1 cellular context compared by ENCODE assay signal in genomic region chr6:36120979-36121706, GRCh38.
TF ChIP-seq lines count a peak whose summit lies in the region.

No MANE protein-coding gene starts in this region.

TF ChIP-seq in A549, 52 proteins besides CTCF, POLR2A, EP300 and RAD21 (continued from another document):
- no peak for TF ChIP-seq CEBPB (IDR thresholded peaks at IDR 0.05)
- TF ChIP-seq ZC3H11A (IDR thresholded peaks at IDR 0.05) = no peak
